ENCODE assay signal across 8 cellular contexts in genomic region chr15:34336947-34337556, GRCh38. TPM values are rescaled to one million over a fixed set of nuclear protein-coding genes. Genes with fewer than 3 reads are reported as not detected.
DNase-seq lines count a peak whose midpoint lies in the region; ATAC-seq, FAIRE-seq and TF ChIP-seq lines count a peak whose summit lies in the region.

No MANE protein-coding gene starts in this region.

- peaks cover 17% of the 10 kb centered on the region for H3K36me3 Mint-ChIP-seq in HFFc6 (ENCODE audit: low read depth)

- H3K27me3 ChIP-seq in OCI-LY1 (ENCODE audit: insufficient read depth, low read length) (no peaks in the 10 kb centered on the region), bronchial epithelial cell (ENCODE audit: control insufficient read depth, insufficient read depth, low read length) (no peaks in the 10 kb centered on the region), liver (ENCODE audit: control insufficient read depth in 4 of 4, insufficient read depth in 4 of 4, low read length in 3 of 4) (no peaks in the 10 kb centered on the region)

- FAIRE-seq in bronchial epithelial cell (lab: Jason Lieb, UNC) = no peak

- H3K4me1 ChIP-seq in OCI-LY1 (ENCODE audit: insufficient read depth, low read length, severe bottlenecking) (peaks cover 38% of the 10 kb centered on the region), liver (ENCODE audit: control insufficient read depth in 4 of 4, insufficient read depth in 4 of 4, low read length in 3 of 4) (peaks cover 0 to 16% (median 10%) of the 10 kb centered on the region in 4 donors)

- H4K20me1 ChIP-seq in OCI-LY1 (ENCODE audit: insufficient read depth, low read length) = no peaks in the 10 kb centered on the region

- H3K27me3 Mint-ChIP-seq in HFFc6 (ENCODE audit: insufficient read depth) = no peaks in the 10 kb centered on the region

- H3K4me2 ChIP-seq in OCI-LY1 (ENCODE audit: low read length) = peak overlapping the region; percentile 94

- H2AFZ ChIP-seq in OCI-LY1 (ENCODE audit: low read length) = 0 out of 2 replicates have a peak overlapping the region, but pooled peaks have one; percentile 25

- H3K36me3 ChIP-seq in OCI-LY1 (ENCODE audit: insufficient read depth, low read length) (peaks cover 21% of the 10 kb centered on the region), bronchial epithelial cell (ENCODE audit: control insufficient read depth, insufficient read depth, low read length) (peaks cover 4% of the 10 kb centered on the region), liver (ENCODE audit: control insufficient read depth in 4 of 4, insufficient read depth in 3 of 4, low read depth in 1 of 4, low read length in 3 of 4) (peaks cover 0 to 6% (median 1%) of the 10 kb centered on the region in 4 donors)

- 1% methylated on average over 26 of the region's 26 CpGs for WGBS in liver

- H3K27ac Mint-ChIP-seq in HFFc6 = peak overlapping the region; percentile 13; the same call in 1 of the 2 replicates

- H3K79me2 ChIP-seq in OCI-LY1 (ENCODE audit: insufficient read depth, low read length) = peaks cover 4% of the 10 kb centered on the region

- H3K9me3 ChIP-seq in OCI-LY1 (ENCODE audit: low read length) = no peaks in the 10 kb centered on the region
- no peaks in the 10 kb centered on the region for H3K9me3 ChIP-seq in liver (ENCODE audit: control insufficient read depth in 4 of 4, low read length in 3 of 4)

- ATAC-seq in GM19328 (IDR thresholded peaks at IDR 0.05; ENCODE audit: unreplicated experiment) = no peak

- 0 out of 2 replicates have a peak, but pooled peaks cover 3% of the 10 kb centered on the region for H3F3A ChIP-seq in OCI-LY1 (ENCODE audit: insufficient read depth, low read length)

- H3K9me2 ChIP-seq in OCI-LY1 (ENCODE audit: low read depth, low read length) = no peaks in the 10 kb centered on the region

- peak overlapping the region; percentile 83 for H3K4me3 ChIP-seq in OCI-LY1 (ENCODE audit: low read depth, low read length, poor library complexity, severe bottlenecking)
- peak overlapping the region; percentile 69 for H3K4me3 ChIP-seq in bronchial epithelial cell (ENCODE audit: low read depth, low read length)
- peak overlapping the region; percentile 64 to 89 (median 80) for H3K4me3 ChIP-seq in liver (ENCODE audit: low read depth in 1 of 3, low read length in 3 of 3)

- H3K4me1 Mint-ChIP-seq in HFFc6 (ENCODE audit: low read depth) = peaks cover 50% of the 10 kb centered on the region

- no peak for TF ChIP-seq RAD21 in liver (IDR thresholded peaks at IDR 0.05)

- peak overlapping the region; percentile 91 for H3K4me3 Mint-ChIP-seq in HFFc6

- DNase-seq in HFFc6 (no peak), bronchial epithelial cell (ENCODE audit: low read depth) (no peak), AG08395 (ENCODE audit: low spot score) (no peak)

- no peak for TF ChIP-seq CTCF in HFFc6 (IDR thresholded peaks at IDR 0.05)
- no peak for TF ChIP-seq CTCF in OCI-LY1 (IDR thresholded peaks at IDR 0.05; ENCODE audit: low read length)
- no peak for TF ChIP-seq CTCF in bronchial epithelial cell (IDR thresholded peaks at IDR 0.05; ENCODE audit: insufficient read depth, low read length, severe bottlenecking)
- TF ChIP-seq CTCF in liver (IDR thresholded peaks at IDR 0.05; ENCODE audit: low read depth, low read length, missing input control) = no peak

- H3K27ac ChIP-seq in OCI-LY1 (ENCODE audit: low read depth, low read length, poor library complexity, severe bottlenecking) (peak overlapping the region; percentile 4), liver (ENCODE audit: low read depth in 1 of 2, low read length in 2 of 2) (peak overlapping the region; percentile 73 to 92), temporal lobe (ENCODE audit: low read depth, low read length) (peak overlapping the region; percentile 94)

- peaks cover 4% of the 10 kb centered on the region for H3K9me3 Mint-ChIP-seq in HFFc6

- H3K9ac ChIP-seq in OCI-LY1 (ENCODE audit: low read length) (peak overlapping the region; percentile 61), liver (ENCODE audit: low read depth in 1 of 2, low read length in 2 of 2) (peak overlapping the region; percentile 64 to 71)

- peak; percentile 29 for TF ChIP-seq POLR2A in GM15510 (IDR thresholded peaks at IDR 0.05; ENCODE audit: borderline replicate concordance, extremely low read depth, insufficient read length)

TF ChIP-seq in liver, 16 proteins besides CTCF, POLR2A, EP300 and RAD21:
- TF ChIP-seq NR2F2 (IDR thresholded peaks at IDR 0.05) = no peak
- no peak for TF ChIP-seq TAF1 (conservative IDR thresholded peaks at IDR 0.05)
- no peak for TF ChIP-seq FOXA1 (IDR thresholded peaks at IDR 0.05)
- TF ChIP-seq JUND (IDR thresholded peaks at IDR 0.05) = no peak
- TF ChIP-seq EGR1 (IDR thresholded peaks at IDR 0.05; ENCODE audit: low read depth in 2 of 2) = no peak
- TF ChIP-seq ATF3 (IDR thresholded peaks at IDR 0.05) = no peak
- no peak for TF ChIP-seq MAX (IDR thresholded peaks at IDR 0.05)
- no peak for TF ChIP-seq HNF4A (conservative IDR thresholded peaks at IDR 0.05)
- TF ChIP-seq YY1 (IDR thresholded peaks at IDR 0.05) = no peak
- TF ChIP-seq GABPA (IDR thresholded peaks at IDR 0.05 in 1 of 2, conservative IDR thresholded peaks at IDR 0.05 in 1 of 2) = no peak
- TF ChIP-seq FOXA2 (IDR thresholded peaks at IDR 0.05) = no peak
- TF ChIP-seq ZBTB33 (IDR thresholded peaks at IDR 0.05) = no peak
- no peak for TF ChIP-seq SP1 (IDR thresholded peaks at IDR 0.05)
- no peak for TF ChIP-seq HNF4G (IDR thresholded peaks at IDR 0.05)
- TF ChIP-seq RXRA (IDR thresholded peaks at IDR 0.05) = no peak
- TF ChIP-seq REST (IDR thresholded peaks at IDR 0.05) = no peak

RNA-seq across cellular contexts. Expression of gene SLC12A6, which starts 0.5 kb away (rescaled TPM):
- 10 to 100 TPM in 1 of 6 experiments, 1 to 10 TPM in 5; 6.5 to 10.7 (median 8.3) TPM for total RNA-seq in HFFc6 (2021; fragmentation: NEBNext Ultra II Directional; extraction: Animal tissue kit (Norgen Biotek cat#: 25700))
- 24.5 and 28.8 TPM in 2 replicates for total RNA-seq in bronchial epithelial cell
- 10 to 100 TPM; 11.8 to 17.8 TPM for total RNA-seq in liver
- 1 to 10 TPM; 1.9 to 2.4 TPM for polyA plus RNA-seq in liver
- 36.6 TPM for total RNA-seq in temporal lobe

RNA-seq across cellular contexts. Expression of gene NOP10, which starts 5.9 kb away (rescaled TPM):
- 100 to 1,000 TPM; 183 to 226 (median 200) TPM for total RNA-seq in HFFc6 (2021; fragmentation: NEBNext Ultra II Directional; extraction: Animal tissue kit (Norgen Biotek cat#: 25700))
- total RNA-seq in bronchial epithelial cell = 168 and 187 TPM in 2 replicates
- total RNA-seq in liver = 100 to 1,000 TPM; 104 to 105 TPM
- polyA plus RNA-seq in liver = 100 to 1,000 TPM; 145 to 223 TPM
- total RNA-seq in temporal lobe = 38.1 TPM

RNA-seq across cellular contexts. Expression of gene NUTM1, which starts 6.1 kb away (rescaled TPM):
- not detected for total RNA-seq in HFFc6 (2021; fragmentation: NEBNext Ultra II Directional; extraction: Animal tissue kit (Norgen Biotek cat#: 25700))
- total RNA-seq in bronchial epithelial cell = not detected in 2 replicates
- not detected for total RNA-seq in liver
- polyA plus RNA-seq in liver = not detected
- not detected for total RNA-seq in temporal lobe

RNA-seq across cellular contexts. Expression of gene LPCAT4, which starts 29.9 kb away (rescaled TPM):
- 10 to 100 TPM; 26.7 to 42.6 (median 30.8) TPM for total RNA-seq in HFFc6 (2021; fragmentation: NEBNext Ultra II Directional; extraction: Animal tissue kit (Norgen Biotek cat#: 25700))
- 5.6 and 6.1 TPM in 2 replicates for total RNA-seq in bronchial epithelial cell
- total RNA-seq in liver = 1 to 10 TPM; 1.1 to 1.7 TPM
- polyA plus RNA-seq in liver = 1 to 10 TPM; 2.0 to 2.4 TPM
- total RNA-seq in temporal lobe = 8.4 TPM

Comparison
In these comparisons a context has a peak if more than half of its experiments do, and no peak if none do; other contexts are left out.
1. H3K27ac ChIP-seq: peak in every context shown above with its lines; median percentile 94 in temporal lobe; 82 in liver; 4 in OCI-LY1.